In genomic region chr12:93662961-93663728, GRCh38 we compare ENCODE assay signal across 1 cellular context.
TF ChIP-seq lines count a peak whose summit lies in the region.

No MANE protein-coding gene starts in this region.

TF ChIP-seq in SK-N-SH treated with all-trans-retinoic acid at 6 μM for 48 hours, 23 proteins besides CTCF, POLR2A, EP300 and RAD21 (continued from another document):
- TF ChIP-seq PATZ1 (CRISPR knock-in tag; IDR thresholded peaks at IDR 0.05; ENCODE audit: borderline replicate concordance) (no peak), ZNF8 (CRISPR knock-in tag; IDR thresholded peaks at IDR 0.05) (no peak), SNAI2 (CRISPR knock-in tag; IDR thresholded peaks at IDR 0.05) (no peak), TOX (CRISPR knock-in tag; IDR thresholded peaks at IDR 0.05; ENCODE audit: borderline replicate concordance) (no peak), CREB5 (CRISPR knock-in tag; IDR thresholded peaks at IDR 0.05; ENCODE audit: low read depth) (no peak), CSDC2 (CRISPR knock-in tag; IDR thresholded peaks at IDR 0.05) (no peak), ZC3H10 (CRISPR knock-in tag; IDR thresholded peaks at IDR 0.05) (no peak), ZNF565 (CRISPR knock-in tag; conservative IDR thresholded peaks at IDR 0.05; ENCODE audit: low read depth) (no peak), GLIS3 (CRISPR knock-in tag; IDR thresholded peaks at IDR 0.05) (no peak), BACH2 (CRISPR knock-in tag; IDR thresholded peaks at IDR 0.05; ENCODE audit: borderline replicate concordance) (no peak), ARNTL (CRISPR knock-in tag; IDR thresholded peaks at IDR 0.05; ENCODE audit: borderline replicate concordance, low read depth) (no peak), CSRNP3 (CRISPR knock-in tag; IDR thresholded peaks at IDR 0.05) (no peak), TSHZ2 (CRISPR knock-in tag; IDR thresholded peaks at IDR 0.05) (no peak), TCF4 (CRISPR knock-in tag; IDR thresholded peaks at IDR 0.05; ENCODE audit: borderline replicate concordance) (no peak)
